Comparison of ENCODE assay signal across 9 cellular contexts in genomic region chr2:30410217-30410616, GRCh38. TPM values are rescaled to one million over a fixed set of nuclear protein-coding genes. Genes with fewer than 3 reads are reported as not detected.
DNase-seq lines count a peak whose midpoint lies in the region; ATAC-seq, FAIRE-seq and TF ChIP-seq lines count a peak whose summit lies in the region.
"Had no signal": no experiment of that assay in that cellular context is flagged by ENCODE, and none has a peak within 500 bp of the region (broad histone marks: within the 10 kb centered on the region; RNA-seq: fewer than 3 reads in every experiment).

No MANE protein-coding gene starts in this region.

- WGBS in HepG2 (ENCODE audit: low lambda C conversion rate), result 0% methylated on average over 2 of the region's 2 CpGs
- 30% methylated on average over 2 of the region's 2 CpGs for WGBS in right lobe of liver (ENCODE audit: insufficient coverage, low coverage, low lambda C conversion rate, missing lambda C conversion rate)

- H3K79me2 ChIP-seq in HepG2 (ENCODE audit: insufficient read depth, low read length), result no peaks in the 10 kb centered on the region

- H3K4me1 Mint-ChIP-seq in T-helper 2 cell treated with Interferon-gamma antibody and Interleukin-4, amounts not matched to agents 5 μg/mL and 100 μg/mL, for 36 hours (ENCODE audit: low read depth), result peaks cover 10% of the 10 kb centered on the region

- no peak for TF ChIP-seq EP300 in HepG2 (IDR thresholded peaks at IDR 0.05; ENCODE audit: low read depth in 2 of 2, low read length in 2 of 2)
- no peak for TF ChIP-seq EP300 in HepG2 (CRISPR knock-in tag; IDR thresholded peaks at IDR 0.05; ENCODE audit: borderline replicate concordance)

- H3K9me3 Mint-ChIP-seq in T-helper 2 cell treated with Interferon-gamma antibody and Interleukin-4, amounts not matched to agents 5 μg/mL and 100 μg/mL, for 36 hours, result no peaks in the 10 kb centered on the region

- TF ChIP-seq POLR2A in HepG2 (IDR thresholded peaks at IDR 0.05; ENCODE audit: insufficient read depth in 1 of 2, low read depth in 2 of 2, low read length in 2 of 2) (no peak), right lobe of liver (IDR thresholded peaks at IDR 0.05) (no peak)

- no peaks in the 10 kb centered on the region for H3K4me1 ChIP-seq in HepG2 (ENCODE audit: insufficient read depth, low read length)
- H3K4me1 ChIP-seq in right lobe of liver, result no peaks in the 10 kb centered on the region
- H3K4me1 ChIP-seq in foreskin keratinocyte, result peaks cover 4% of the 10 kb centered on the region

- H3K36me3 ChIP-seq in HepG2 (replicated peaks in 1 of 2; ENCODE audit: control insufficient read depth in 1 of 2, insufficient read depth in 2 of 2, low read length in 2 of 2) (no peaks in the 10 kb centered on the region), right lobe of liver (no peaks in the 10 kb centered on the region)

- ATAC-seq in HepG2 (0 out of 3 replicates have a peak, but pooled peaks have one; percentile 27), right lobe of liver (no peak), foreskin keratinocyte (peak; percentile 85)

- no peak for TF ChIP-seq RAD21 in HepG2 (CRISPR knock-in tag; IDR thresholded peaks at IDR 0.05)

- H3K27me3 Mint-ChIP-seq in T-helper 2 cell treated with Interferon-gamma antibody and Interleukin-4, amounts not matched to agents 5 μg/mL and 100 μg/mL, for 36 hours (ENCODE audit: low read depth), result no peaks in the 10 kb centered on the region

- no TSS peak for BruUV-seq in HepG2 (replicated peaks; lab: Mats Ljungman, UMichigan)

- no peak overlapping the region for H2AFZ ChIP-seq in HepG2 (ENCODE audit: low read length)

- no peak overlapping the region for H3K9ac ChIP-seq in HepG2 (ENCODE audit: insufficient read depth, low read depth, low read length)
- H3K9ac ChIP-seq: KMS-11 had no signal

- H3K4me2 ChIP-seq in HepG2 (ENCODE audit: low read depth, low read length), result no peak overlapping the region
- H3K4me2 ChIP-seq: KMS-11 had no signal

- no peak for FAIRE-seq in HepG2 (lab: Jason Lieb, UNC)

- peak; percentile 64 for DNase-seq in HepG2 (ENCODE audit: low spot score)
- no peak for DNase-seq in right lobe of liver
- peak; percentile 28 for DNase-seq in T-helper 2 cell treated with Interferon-gamma antibody and Interleukin-4, amounts not matched to agents 5 μg/mL and 100 μg/mL, for 36 hours (ENCODE audit: low spot score)
- peak; percentile 68 to 80 for DNase-seq in foreskin keratinocyte
- peak; percentile 10 for DNase-seq in ureter (ENCODE audit: low spot score)
- DNase-seq in COR-L47 (lab: John Stamatoyannopoulos, UW), result no peak
- no peak for DNase-seq in NCI-H524 treated with DMSO at 0.1 percent for 48 hours (lab: John Stamatoyannopoulos, UW)
- DNase-seq in cortex of kidney (lab: John Stamatoyannopoulos, UW), result no peak

- no peaks in the 10 kb centered on the region for H4K20me1 ChIP-seq in HepG2 (ENCODE audit: insufficient read depth, low read length)

- CTCF ChIA-PET in HepG2 (lab: Yijun Ruan, JAX; ENCODE audit: low intra/inter-chr PET ratio, low total read pairs), result no interaction called here

- H3K27me3 ChIP-seq in HepG2 (ENCODE audit: control insufficient read depth in 1 of 2, insufficient read depth in 2 of 2, low read length in 2 of 2) (peaks cover 1 to 11% of the 10 kb centered on the region in 2 experiments; a peak in 1 of 5 replicates), right lobe of liver (no peaks in the 10 kb centered on the region), foreskin keratinocyte (peaks cover 11% of the 10 kb centered on the region)

- POLR2A ChIA-PET in HepG2 (lab: Yijun Ruan, JAX), result no interaction called here

- intact Hi-C loops in HepG2 (cut with micrococcal nuclease; ENCODE audit: unreplicated experiment) (no loop called here), right lobe of liver (cut with DNase I) (no loop called here)

- no peak overlapping the region for H3K27ac Mint-ChIP-seq in T-helper 2 cell treated with Interferon-gamma antibody and Interleukin-4, amounts not matched to agents 5 μg/mL and 100 μg/mL, for 36 hours

- H3K27ac ChIP-seq in HepG2 (ENCODE audit: extremely low read length, insufficient read depth, low read length) (no peak overlapping the region), right lobe of liver (no peak overlapping the region), foreskin keratinocyte (peak overlapping the region; percentile 52)
- H3K27ac ChIP-seq: KMS-11 had no signal

- TF ChIP-seq CTCF in HepG2 (CRISPR knock-in tag; IDR thresholded peaks at IDR 0.05), result no peak
- TF ChIP-seq CTCF in right lobe of liver (IDR thresholded peaks at IDR 0.05), result no peak
- TF ChIP-seq CTCF in foreskin keratinocyte (conservative IDR thresholded peaks at IDR 0.05), result no peak

- no peaks in the 10 kb centered on the region for H3K36me3 Mint-ChIP-seq in T-helper 2 cell treated with Interferon-gamma antibody and Interleukin-4, amounts not matched to agents 5 μg/mL and 100 μg/mL, for 36 hours (ENCODE audit: low read depth)

- H3K9me3 ChIP-seq in HepG2 (ENCODE audit: low read length) (no peaks in the 10 kb centered on the region), right lobe of liver (no peaks in the 10 kb centered on the region)

- H3K4me3 Mint-ChIP-seq in T-helper 2 cell treated with Interferon-gamma antibody and Interleukin-4, amounts not matched to agents 5 μg/mL and 100 μg/mL, for 36 hours, result no peak overlapping the region

- in situ Hi-C loops in HepG2 (cut with HindIII; ENCODE audit: extremely low pct_ligation_motif_present, low pct_unique_long_range_greater_than_20kb), result no loop called here

- H3K4me3 ChIP-seq in HepG2 (replicated peaks in 1 of 3; ENCODE audit: insufficient read depth in 1 of 3, low read depth in 2 of 3, low read length in 3 of 3), result no peak overlapping the region
- no peak overlapping the region for H3K4me3 ChIP-seq in right lobe of liver

TF ChIP-seq in HepG2, 621 proteins besides CTCF, POLR2A, EP300 and RAD21 (continues in another document):
- TF ChIP-seq FOSL2 (CRISPR knock-in tag; IDR thresholded peaks at IDR 0.05) (peak; percentile 69), ZBED4 (CRISPR knock-in tag; IDR thresholded peaks at IDR 0.05; ENCODE audit: borderline replicate concordance) (no peak), THYN1 (CRISPR knock-in tag; IDR thresholded peaks at IDR 0.05; ENCODE audit: borderline replicate concordance, low read depth) (no peak), NFE2L2 (IDR thresholded peaks at IDR 0.05; ENCODE audit: low read length) (0 out of 2 replicates have a peak, but pooled peaks have one; percentile 28)

RNA-seq across cellular contexts. Expression of gene LCLAT1, which starts 36.8 kb away (rescaled TPM):
- total RNA-seq in HepG2 (2016; rRNA removed; fragmentation: Illumina TruSeq; extraction: Trizol), result 25.3 and 28.0 TPM in 2 replicates
- 80.7 and 82.8 TPM in 2 replicates for total RNA-seq in HepG2 (2016; cell fraction: cytosol; rRNA removed; fragmentation: Illumina TruSeq; extraction: Trizol; ENCODE audit: low read depth)
- 19.9 and 24.2 TPM in 2 replicates for total RNA-seq in HepG2 (2016; cell fraction: insoluble cytoplasmic fraction; rRNA removed; fragmentation: Illumina TruSeq; extraction: Trizol)
- total RNA-seq in HepG2 (2016; cell fraction: membrane; rRNA removed; fragmentation: Illumina TruSeq; extraction: Trizol), result 18.5 and 22.8 TPM in 2 replicates
- 34.7 and 44.8 TPM in 2 replicates for total RNA-seq in HepG2 (2016; cell fraction: nucleus; rRNA removed; fragmentation: Illumina TruSeq; extraction: Trizol)
- 13.5 and 18.0 TPM in 2 replicates for polyA plus RNA-seq in HepG2 (2011; rRNA removed)
- polyA plus RNA-seq in HepG2 (2011; cell fraction: cytosol; rRNA removed), result 9.8 and 13.3 TPM in 2 replicates
- polyA plus RNA-seq in HepG2 (2011; cell fraction: nucleus; rRNA removed), result 6.6 and 8.6 TPM in 2 replicates
- 6.9 and 8.2 TPM in 2 replicates for polyA plus RNA-seq in HepG2 (2012)
- 0.61 and 0.95 TPM in 2 replicates for polyA plus RNA-seq in HepG2 (2016; cell fraction: cytosol; fragmentation: Illumina TruSeq; extraction: Trizol; ENCODE audit: low read depth)
- polyA plus RNA-seq in HepG2 (2016; cell fraction: insoluble cytoplasmic fraction; fragmentation: Illumina TruSeq; extraction: Trizol; ENCODE audit: low read depth), result 9.0 and 9.3 TPM in 2 replicates
- 1.7 and 2.1 TPM in 2 replicates for polyA plus RNA-seq in HepG2 (2016; cell fraction: membrane; fragmentation: Illumina TruSeq; extraction: Trizol; ENCODE audit: low read depth)
- 17.9 and 20.3 TPM in 2 replicates for polyA plus RNA-seq in HepG2 (2016; cell fraction: nucleus; fragmentation: Illumina TruSeq; extraction: Trizol; ENCODE audit: insufficient read depth, low read depth)
- 32.9 and 35.0 TPM in 2 replicates for polyA minus RNA-seq in HepG2 (2011; rRNA and poly(A)+ RNA removed; ENCODE audit: low replicate concordance)
- 31.9 and 43.3 TPM in 2 replicates for polyA minus RNA-seq in HepG2 (2011; cell fraction: cytosol; rRNA and poly(A)+ RNA removed)
- polyA minus RNA-seq in HepG2 (2011; cell fraction: nucleus; rRNA and poly(A)+ RNA removed), result 48.0 and 49.5 TPM in 2 replicates
- 10 to 100 TPM; 11.1 to 14.0 (median 12.0) TPM for total RNA-seq in right lobe of liver
- 23.9 and 24.3 TPM in 2 replicates for total RNA-seq in foreskin keratinocyte
- polyA plus RNA-seq in foreskin keratinocyte, result 4.9 and 5.5 TPM in 2 replicates
- total RNA-seq in ureter, result 28.8 TPM

Comparison
In these comparisons a context has a peak if more than half of its experiments do, and no peak if none do; other contexts are left out.
1. ATAC-seq: peak in HepG2 (single experiment) and foreskin keratinocyte (single experiment); none in right lobe of liver (0 of 4).
2. DNase-seq: peak in HepG2 (single experiment), T-helper 2 cell treated with Interferon-gamma antibody and Interleukin-4, amounts not matched to agents 5 μg/mL and 100 μg/mL, for 36 hours (single experiment), foreskin keratinocyte (2 of 2) and ureter (single experiment); none in right lobe of liver (0 of 3), COR-L47 (single experiment), NCI-H524 treated with DMSO at 0.1 percent for 48 hours (single experiment) and cortex of kidney (single experiment).